ENCODE assay signal across 9 cellular contexts in the genomic region with DNA sequence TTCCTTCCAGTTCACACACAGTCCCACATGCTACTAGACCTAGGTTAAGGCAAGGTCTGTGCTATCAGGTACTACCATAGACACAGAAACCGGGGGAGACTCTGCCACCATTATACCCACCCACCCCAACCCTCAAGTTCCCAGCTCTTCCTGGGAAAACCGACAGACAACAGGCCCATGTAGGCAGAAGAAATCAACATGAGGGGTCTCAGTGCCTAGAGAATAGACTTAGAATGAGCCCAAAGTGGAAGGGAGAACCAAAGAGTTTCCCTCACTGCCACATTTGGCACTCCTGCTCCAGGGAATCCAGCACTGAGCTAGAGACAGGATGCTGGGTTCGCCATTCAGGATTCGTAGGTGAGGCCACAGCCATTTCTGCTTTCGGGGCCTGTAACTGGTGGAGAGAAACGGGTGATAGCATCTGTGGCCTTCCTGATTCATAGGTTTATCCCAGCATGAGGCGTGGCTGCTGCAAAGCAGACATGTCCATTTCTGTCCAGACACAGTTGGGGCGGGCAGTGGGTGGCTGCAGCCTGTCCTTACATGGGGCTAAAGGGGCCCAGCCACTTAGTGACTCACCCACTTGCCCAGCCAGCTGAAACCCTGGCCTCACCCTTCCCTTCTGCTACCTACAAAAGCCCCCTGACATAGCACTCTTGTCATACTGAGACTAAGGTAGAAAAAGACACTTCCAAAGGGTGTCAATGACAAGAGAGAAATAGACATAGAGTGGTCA.
DNase-seq lines count a peak whose midpoint lies in the region; TF ChIP-seq lines count a peak whose summit lies in the region.
"Had no signal": no experiment of that assay in that cellular context is flagged by ENCODE, and none has a peak within 500 bp of the region (broad histone marks: within the 10 kb centered on the region; RNA-seq: fewer than 3 reads in every experiment).

No MANE protein-coding gene starts in this region.

- no peaks in the 10 kb centered on the region for H3K27me3 Mint-ChIP-seq in activated naive CD4-positive, alpha-beta T cell treated with anti-CD3 and anti-CD28 coated beads, Interleukin-2, amount 50 U/mL, for 24 hours

- peaks cover 69% of the 10 kb centered on the region for H3K4me1 ChIP-seq in mammary epithelial cell (ENCODE audit: insufficient read depth, low read length)
- H3K4me1 ChIP-seq in osteoblast (ENCODE audit: insufficient read depth, low read length), result peaks cover 52% of the 10 kb centered on the region

- H3K4me1 Mint-ChIP-seq in activated naive CD4-positive, alpha-beta T cell treated with anti-CD3 and anti-CD28 coated beads, Interleukin-2, amount 50 U/mL, for 24 hours, result peaks cover 92% of the 10 kb centered on the region

- H3K27ac ChIP-seq in mammary epithelial cell (ENCODE audit: insufficient read depth, low read depth, low read length) (peak overlapping the region; percentile 78), osteoblast (ENCODE audit: low read depth, low read length) (peak overlapping the region; percentile 39)

- H3K27ac Mint-ChIP-seq in activated naive CD4-positive, alpha-beta T cell treated with anti-CD3 and anti-CD28 coated beads, Interleukin-2, amount 50 U/mL, for 24 hours, result peak overlapping the region; percentile 33

- in situ Hi-C loops in mammary epithelial cell (cut with MboI; ENCODE audit: low sequenced_read_pairs in 2 of 2), result no loop called here

- H3K27me3 ChIP-seq in mammary epithelial cell (ENCODE audit: insufficient read depth, low read length) (no peaks in the 10 kb centered on the region), osteoblast (ENCODE audit: insufficient read depth, low read length) (no peaks in the 10 kb centered on the region)
- H3K27me3 ChIP-seq: adrenal gland had no signal

- intact Hi-C loops in mammary epithelial cell (cut with micrococcal nuclease), result no loop called here

- no TSS peak for BruUV-seq in mammary epithelial cell (replicated peaks; lab: Mats Ljungman, UMichigan)

- H3K36me3 ChIP-seq in mammary epithelial cell (ENCODE audit: insufficient read depth, low read length) (no peaks in the 10 kb centered on the region), osteoblast (ENCODE audit: insufficient read depth, low read length) (no peaks in the 10 kb centered on the region)
- H3K36me3 ChIP-seq: adrenal gland had no signal

- CTCF ChIA-PET in mammary epithelial cell (lab: Charles Lee; ENCODE audit: low non-redundant PET), result no interaction called here

- H3K4me3 ChIP-seq in mammary epithelial cell (replicated peaks in 1 of 3; ENCODE audit: insufficient read depth in 1 of 3, low read depth in 2 of 3, low read length in 3 of 3) (no peak overlapping the region), osteoblast (ENCODE audit: insufficient read depth, low read length) (no peak overlapping the region)
- H3K4me3 ChIP-seq: adrenal gland had no signal

- dilution Hi-C loops in mammary epithelial cell (cut with HindIII; ENCODE audit: low sequenced_read_pairs), result loop anchor here (10.0 kb wide), 1 partner anchor 86 kb away; no protein-coding TSS in a partner anchor

- no peaks in the 10 kb centered on the region for H3K9me3 Mint-ChIP-seq in activated naive CD4-positive, alpha-beta T cell treated with anti-CD3 and anti-CD28 coated beads, Interleukin-2, amount 50 U/mL, for 24 hours

- no peak for DNase-seq in activated naive CD4-positive, alpha-beta T cell (lab: John Stamatoyannopoulos, UW)
- DNase-seq in HK-2 (ENCODE audit: unreplicated experiment), result peak; percentile 92
- DNase-seq in mammary epithelial cell, result peak; percentile 97
- peak; percentile 82 for DNase-seq in osteoblast (ENCODE audit: insufficient read length, low spot score, missing footprints)
- DNase-seq in GM19238 (ENCODE audit: insufficient read length, low spot score), result no peak
- DNase-seq in NCI-H2107 treated with DMSO at 0.1 percent for 48 hours (lab: John Stamatoyannopoulos, UW; ENCODE audit: unreplicated experiment), result no peak
- no peak for DNase-seq in AML-193 (lab: John Stamatoyannopoulos, UW)

- no peaks in the 10 kb centered on the region for H3K36me3 Mint-ChIP-seq in activated naive CD4-positive, alpha-beta T cell treated with anti-CD3 and anti-CD28 coated beads, Interleukin-2, amount 50 U/mL, for 24 hours

- no peaks in the 10 kb centered on the region for H4K20me1 ChIP-seq in mammary epithelial cell (ENCODE audit: insufficient read depth, low read length)
- H4K20me1 ChIP-seq in osteoblast (ENCODE audit: insufficient read depth, low read length), result no peaks in the 10 kb centered on the region

- no peak overlapping the region for H3K4me3 Mint-ChIP-seq in activated naive CD4-positive, alpha-beta T cell treated with anti-CD3 and anti-CD28 coated beads, Interleukin-2, amount 50 U/mL, for 24 hours

- 10% methylated on average over 7 of the region's 8 CpGs for WGBS in mammary epithelial cell (ENCODE audit: low coverage, missing lambda C conversion rate)

- H3K9me3 ChIP-seq in mammary epithelial cell (replicated peaks; ENCODE audit: insufficient read depth, low read length) (no peaks in the 10 kb centered on the region), osteoblast (ENCODE audit: low read depth, low read length) (no peaks in the 10 kb centered on the region)
- H3K9me3 ChIP-seq: adrenal gland had no signal

- TF ChIP-seq CTCF in mammary epithelial cell (conservative IDR thresholded peaks at IDR 0.05 in 1 of 2, IDR thresholded peaks at IDR 0.05 in 1 of 2; ENCODE audit: extremely low read depth in 1 of 2, insufficient read depth in 1 of 2, low read depth in 1 of 2, low read length in 2 of 2) (no peak), osteoblast (IDR thresholded peaks at IDR 0.05; ENCODE audit: extremely low read depth, low read depth, low read length) (no peak)

- H3K4me2 ChIP-seq in mammary epithelial cell (ENCODE audit: insufficient read depth, low read depth, low read length), result peak overlapping the region; percentile 43
- no peak overlapping the region for H3K4me2 ChIP-seq in osteoblast (ENCODE audit: insufficient read depth, low read length)

- H2AFZ ChIP-seq in mammary epithelial cell (ENCODE audit: low read depth, low read length) (peak overlapping the region; percentile 46), osteoblast (ENCODE audit: low read length) (peak overlapping the region; percentile 81)

- H3K79me2 ChIP-seq in mammary epithelial cell (ENCODE audit: insufficient read depth, low read length) (peaks cover 2% of the 10 kb centered on the region), osteoblast (ENCODE audit: insufficient read depth, low read length) (no peaks in the 10 kb centered on the region)

- peak overlapping the region; percentile 20 for H3K9ac ChIP-seq in mammary epithelial cell (ENCODE audit: insufficient read depth, low read length)

Comparison
In these comparisons a context has a peak if more than half of its experiments do, and no peak if none do; other contexts are left out.
1. DNase-seq: peak in HK-2 (single experiment), mammary epithelial cell (single experiment) and osteoblast (single experiment); none in activated naive CD4-positive, alpha-beta T cell (0 of 4), GM19238 (single experiment), NCI-H2107 treated with DMSO at 0.1 percent for 48 hours (single experiment) and AML-193 (0 of 2).